ENCODE assay signal across 26 cellular contexts in genomic region chr4:111027526-111027925, GRCh38.
DNase-seq lines count a peak whose midpoint lies in the region; ATAC-seq, FAIRE-seq and TF ChIP-seq lines count a peak whose summit lies in the region.
"Had no signal": no experiment of that assay in that cellular context is flagged by ENCODE, and none has a peak within 500 bp of the region (broad histone marks: within the 10 kb centered on the region; RNA-seq: fewer than 3 reads in every experiment).

No MANE protein-coding gene starts in this region.

- H3K4me1 ChIP-seq in SK-N-SH (ENCODE audit: control insufficient read depth in 1 of 2, insufficient read depth in 2 of 2, low read depth in 1 of 2, low read length in 1 of 2) (peaks cover 0 to 5% of the 10 kb centered on the region in 2 experiments; a peak in 1 of 4 replicates), astrocyte (ENCODE audit: insufficient read depth, low read length) (no peaks in the 10 kb centered on the region)

- no peak for TF ChIP-seq EP300 in SK-N-SH (IDR thresholded peaks at IDR 0.05; ENCODE audit: borderline replicate concordance in 1 of 2, low read depth in 1 of 2, low read length in 1 of 2)

- no peaks in the 10 kb centered on the region for H3K36me3 Mint-ChIP-seq in astrocyte (ENCODE audit: low read depth, unreplicated experiment)
- H3K36me3 Mint-ChIP-seq: naive thymus-derived CD4-positive, alpha-beta T cell had no signal

- H3K4me1 Mint-ChIP-seq in astrocyte (ENCODE audit: low read depth, unreplicated experiment), result peaks cover 40% of the 10 kb centered on the region
- H3K4me1 Mint-ChIP-seq: naive thymus-derived CD4-positive, alpha-beta T cell had no signal

- H4K20me1 ChIP-seq in SK-N-SH (ENCODE audit: insufficient read depth), result no peaks in the 10 kb centered on the region
- no peaks in the 10 kb centered on the region for H4K20me1 ChIP-seq in astrocyte (ENCODE audit: insufficient read depth, low read length)

- H3K79me2 ChIP-seq in SK-N-SH (ENCODE audit: insufficient read depth), result no peaks in the 10 kb centered on the region
- H3K79me2 ChIP-seq in astrocyte (ENCODE audit: insufficient read depth, low read length), result no peaks in the 10 kb centered on the region

- TF ChIP-seq RAD21 in SK-N-SH (IDR thresholded peaks at IDR 0.05; ENCODE audit: low read length), result no peak

- ATAC-seq in SK-N-SH treated with all-trans-retinoic acid at 6 μM for 48 hours (no peak), HG03108 (IDR thresholded peaks at IDR 0.05; ENCODE audit: unreplicated experiment) (no peak), HG02981 (IDR thresholded peaks at IDR 0.05; ENCODE audit: unreplicated experiment) (no peak)
- ATAC-seq: naive thymus-derived CD4-positive, alpha-beta T cell; Right ventricle myocardium inferior had no signal

- no peak overlapping the region for H3K4me3 Mint-ChIP-seq in astrocyte (ENCODE audit: unreplicated experiment)
- H3K4me3 Mint-ChIP-seq: naive thymus-derived CD4-positive, alpha-beta T cell; T-helper 1 cell treated with Interleukin-12 subunit alpha and Interleukin-12 subunit beta and Interleukin-4 antibody, amounts not matched to agents 30 μg/mL and 1 μg/mL, for 36 hours had no signal

- H3K9ac ChIP-seq in SK-N-SH, result peak overlapping the region; percentile 16; the same call in 1 of the 2 replicates
- H3K9ac ChIP-seq in astrocyte (ENCODE audit: low read length), result no peak overlapping the region

- H3K9me3 ChIP-seq in SK-N-SH, result no peaks in the 10 kb centered on the region
- no peaks in the 10 kb centered on the region for H3K9me3 ChIP-seq in astrocyte (ENCODE audit: insufficient read depth, low read depth, low read length)

- POLR2A ChIA-PET in SK-N-SH (lab: Yijun Ruan, JAX), result no interaction called here

- H3K27me3 ChIP-seq in SK-N-SH (ENCODE audit: insufficient read depth), result no peaks in the 10 kb centered on the region
- H3K27me3 ChIP-seq in astrocyte (ENCODE audit: insufficient read depth, low read length), result no peaks in the 10 kb centered on the region

- H2AFZ ChIP-seq in SK-N-SH (ENCODE audit: low read depth) (peak overlapping the region; percentile 72), astrocyte (ENCODE audit: low read depth, low read length) (no peak overlapping the region)

- H3K36me3 ChIP-seq in SK-N-SH (replicated peaks in 1 of 2; ENCODE audit: control insufficient read depth in 1 of 2, insufficient read depth in 2 of 2, low read length in 1 of 2) (no peaks in the 10 kb centered on the region), astrocyte (ENCODE audit: insufficient read depth, low read length) (no peaks in the 10 kb centered on the region)

- H3K9me2 ChIP-seq in SK-N-SH, result no peaks in the 10 kb centered on the region

- peak; percentile 98 for FAIRE-seq in astrocyte (lab: Jason Lieb, UNC)
- FAIRE-seq: GM18507, islet of Langerhans, small intestine, urothelium cell line had no signal

- H3K9me3 Mint-ChIP-seq in astrocyte (ENCODE audit: unreplicated experiment), result peaks cover 5% of the 10 kb centered on the region
- H3K9me3 Mint-ChIP-seq: T-helper 1 cell treated with Interleukin-12 subunit alpha and Interleukin-12 subunit beta and Interleukin-4 antibody, amounts not matched to agents 30 μg/mL and 1 μg/mL, for 36 hours had no signal

- H3K4me3 ChIP-seq in SK-N-SH (ENCODE audit: low read depth in 2 of 2, low read length in 1 of 2), result no peak overlapping the region
- no peak overlapping the region for H3K4me3 ChIP-seq in astrocyte (ENCODE audit: insufficient read depth, low read depth, low read length)
- H3K4me3 ChIP-seq: lung had no signal

- WGBS in SK-N-SH (ENCODE audit: low lambda C conversion rate), result 0% methylated on average over 1 of the region's 1 CpG

- peak overlapping the region; percentile 97 for H3K27ac Mint-ChIP-seq in astrocyte (ENCODE audit: unreplicated experiment)
- H3K27ac Mint-ChIP-seq: T-helper 1 cell treated with Interleukin-12 subunit alpha and Interleukin-12 subunit beta and Interleukin-4 antibody, amounts not matched to agents 30 μg/mL and 1 μg/mL, for 36 hours had no signal

- peak overlapping the region; percentile 48 for H3K4me2 ChIP-seq in SK-N-SH
- peak overlapping the region; percentile 48 for H3K4me2 ChIP-seq in astrocyte (ENCODE audit: low read length)

- H3K27ac ChIP-seq in SK-N-SH (ENCODE audit: low read depth in 2 of 2, low read length in 1 of 2), result peak overlapping the region in 1 of 2 experiments; percentile 55; a peak in 2 of 4 replicates
- H3K27ac ChIP-seq in astrocyte (ENCODE audit: low read depth, low read length), result peak overlapping the region; percentile 38
- H3K27ac ChIP-seq: 22Rv1 had no signal

- CTCF ChIA-PET in SK-N-SH (lab: Yijun Ruan, JAX), result no interaction called here

- H3K27me3 Mint-ChIP-seq in astrocyte (ENCODE audit: low read depth, unreplicated experiment), result no peaks in the 10 kb centered on the region
- H3K27me3 Mint-ChIP-seq: naive thymus-derived CD4-positive, alpha-beta T cell had no signal

- TF ChIP-seq CTCF in SK-N-SH (IDR thresholded peaks at IDR 0.05) (no peak), astrocyte (IDR thresholded peaks at IDR 0.05; ENCODE audit: insufficient read depth, low read depth, low read length) (no peak)

- DNase-seq in SK-N-SH, result no peak
- peak; percentile 85 for DNase-seq in astrocyte (ENCODE audit: low read depth)
- peak; percentile 51 for DNase-seq in kidney tubule cell (ENCODE audit: low spot score)
- DNase-seq in stromal cell of bone marrow (ENCODE audit: low read depth), result peak; percentile 30
- DNase-seq in SKM-1 treated with dmso at 0.1 percent for 144 hours (lab: John Stamatoyannopoulos, UW; ENCODE audit: unreplicated experiment), result no peak
- DNase-seq: activated CD4-positive, alpha-beta T cell treated with anti-CD3 and anti-CD28 coated beads, Interleukin-2, amount 50 U/mL, for 48 hours; activated naive CD4-positive, alpha-beta T cell; activated T-cell treated with anti-CD3 and anti-CD28 coated beads for 4 hours; DMS53; effector memory CD4-positive, alpha-beta T cell; naive thymus-derived CD4-positive, alpha-beta T cell; NCI-H1417 treated with DMSO at 0.1 percent for 48 hours; NCI-H526; small intestine; stimulated activated CD4-positive, alpha-beta T cell treated with anti-CD3 and anti-CD28 coated beads, Interleukin-4, amount 100 ng/mL, for 4 hours; substantia nigra had no signal

- peaks cover 9% of the 10 kb centered on the region for H3F3A ChIP-seq in SK-N-SH (replicated peaks; ENCODE audit: insufficient read depth)

TF ChIP-seq in SK-N-SH, 30 proteins besides CTCF, POLR2A, EP300 and RAD21 (continues in another document):
- no peak for TF ChIP-seq GATA2 (CRISPR knock-in tag; IDR thresholded peaks at IDR 0.05)
- no peak for TF ChIP-seq ELF1 (IDR thresholded peaks at IDR 0.05)
- TF ChIP-seq, protein P1, sequence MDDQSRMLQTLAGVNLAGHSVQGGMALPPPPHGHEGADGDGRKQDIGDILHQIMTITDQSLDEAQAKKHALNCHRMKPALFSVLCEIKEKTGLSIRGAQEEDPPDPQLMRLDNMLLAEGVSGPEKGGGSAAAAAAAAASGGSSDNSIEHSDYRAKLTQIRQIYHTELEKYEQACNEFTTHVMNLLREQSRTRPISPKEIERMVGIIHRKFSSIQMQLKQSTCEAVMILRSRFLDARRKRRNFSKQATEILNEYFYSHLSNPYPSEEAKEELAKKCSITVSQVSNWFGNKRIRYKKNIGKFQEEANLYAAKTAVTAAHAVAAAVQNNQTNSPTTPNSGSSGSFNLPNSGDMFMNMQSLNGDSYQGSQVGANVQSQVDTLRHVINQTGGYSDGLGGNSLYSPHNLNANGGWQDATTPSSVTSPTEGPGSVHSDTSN (IDR thresholded peaks at IDR 0.05), result no peak
- no peak for TF ChIP-seq FOSL2 (IDR thresholded peaks at IDR 0.05; ENCODE audit: borderline replicate concordance, low read depth)
- no peak for TF ChIP-seq NFIC (IDR thresholded peaks at IDR 0.05; ENCODE audit: borderline replicate concordance)
- TF ChIP-seq RFX5 (IDR thresholded peaks at IDR 0.05; ENCODE audit: low read length), result no peak
- TF ChIP-seq FOXJ3 (CRISPR knock-in tag; IDR thresholded peaks at IDR 0.05), result no peak
- TF ChIP-seq IRF3 (IDR thresholded peaks at IDR 0.05; ENCODE audit: low read depth, low read length), result no peak

TF ChIP-seq in SK-N-SH treated with all-trans-retinoic acid at 6 μM for 48 hours, 23 proteins besides CTCF, POLR2A, EP300 and RAD21 (continues in another document):
- TF ChIP-seq PPARA (CRISPR knock-in tag; IDR thresholded peaks at IDR 0.05; ENCODE audit: borderline replicate concordance) (no peak), CSDC2 (CRISPR knock-in tag; IDR thresholded peaks at IDR 0.05) (no peak), ZFP30 (CRISPR knock-in tag; IDR thresholded peaks at IDR 0.05) (no peak), RARB (CRISPR knock-in tag; IDR thresholded peaks at IDR 0.05) (no peak), TOX (CRISPR knock-in tag; IDR thresholded peaks at IDR 0.05; ENCODE audit: borderline replicate concordance) (no peak), ESRRG (CRISPR knock-in tag; IDR thresholded peaks at IDR 0.05) (no peak), ZC3H10 (CRISPR knock-in tag; IDR thresholded peaks at IDR 0.05) (no peak), PATZ1 (CRISPR knock-in tag; IDR thresholded peaks at IDR 0.05; ENCODE audit: borderline replicate concordance) (no peak)
- TF ChIP-seq, protein P2, sequence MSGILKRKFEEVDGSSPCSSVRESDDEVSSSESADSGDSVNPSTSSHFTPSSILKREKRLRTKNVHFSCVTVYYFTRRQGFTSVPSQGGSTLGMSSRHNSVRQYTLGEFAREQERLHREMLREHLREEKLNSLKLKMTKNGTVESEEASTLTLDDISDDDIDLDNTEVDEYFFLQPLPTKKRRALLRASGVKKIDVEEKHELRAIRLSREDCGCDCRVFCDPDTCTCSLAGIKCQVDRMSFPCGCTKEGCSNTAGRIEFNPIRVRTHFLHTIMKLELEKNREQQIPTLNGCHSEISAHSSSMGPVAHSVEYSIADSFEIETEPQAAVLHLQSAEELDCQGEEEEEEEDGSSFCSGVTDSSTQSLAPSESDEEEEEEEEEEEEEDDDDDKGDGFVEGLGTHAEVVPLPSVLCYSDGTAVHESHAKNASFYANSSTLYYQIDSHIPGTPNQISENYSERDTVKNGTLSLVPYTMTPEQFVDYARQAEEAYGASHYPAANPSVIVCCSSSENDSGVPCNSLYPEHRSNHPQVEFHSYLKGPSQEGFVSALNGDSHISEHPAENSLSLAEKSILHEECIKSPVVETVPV (CRISPR knock-in tag; IDR thresholded peaks at IDR 0.05), result no peak

Comparison
In these comparisons a context has a peak if more than half of its experiments do, and no peak if none do; other contexts are left out.
1. DNase-seq: peak in astrocyte (single experiment), kidney tubule cell (single experiment) and stromal cell of bone marrow (single experiment); none in SK-N-SH (single experiment) and SKM-1 treated with dmso at 0.1 percent for 144 hours (single experiment).